32 cellular contexts compared by ENCODE assay signal in the genomic region with DNA sequence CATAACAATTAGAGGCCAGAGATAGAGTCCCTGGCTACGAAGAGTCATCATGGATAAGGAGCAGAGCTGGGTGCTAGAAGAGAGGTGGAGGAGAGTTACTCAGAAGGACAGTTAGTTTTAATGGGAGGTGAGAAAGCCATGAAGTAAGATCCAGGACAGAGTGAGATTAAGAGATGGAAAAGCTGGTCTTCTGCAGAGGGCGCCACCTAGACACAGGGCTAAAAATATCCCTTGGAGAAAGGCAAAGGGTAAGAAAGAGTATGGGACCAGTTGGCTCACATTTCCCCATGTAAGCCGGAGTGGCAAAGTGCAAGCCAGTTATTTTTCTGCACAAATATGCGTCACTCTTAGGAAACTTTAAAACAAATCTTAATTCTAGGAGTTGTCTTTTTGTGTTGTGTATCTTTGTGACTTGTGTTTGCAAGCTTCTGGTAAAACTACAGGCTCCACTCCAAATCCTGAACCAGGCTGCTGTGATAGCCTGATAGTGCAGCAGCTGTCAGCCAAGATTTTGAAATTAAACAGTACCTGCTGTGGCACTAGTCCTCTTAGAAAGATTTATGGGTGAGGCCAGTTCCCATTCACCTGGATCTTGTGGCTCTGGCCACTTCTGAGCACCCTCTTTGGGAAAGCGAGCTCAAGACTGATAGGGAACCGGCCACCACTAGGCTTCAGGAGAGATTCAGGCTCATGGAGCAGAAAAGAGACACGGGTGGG.
DNase-seq lines count a peak whose midpoint lies in the region; ATAC-seq and TF ChIP-seq lines count a peak whose summit lies in the region.
"Had no signal": no experiment of that assay in that cellular context is flagged by ENCODE, and none has a peak within 500 bp of the region (broad histone marks: within the 10 kb centered on the region; RNA-seq: fewer than 3 reads in every experiment).

No MANE protein-coding gene starts in this region.

- no peak overlapping the region for H2AFZ ChIP-seq in PC-3 (ENCODE audit: low read length)
- no peak overlapping the region for H2AFZ ChIP-seq in MM.1S (ENCODE audit: low read length)

- no peaks in the 10 kb centered on the region for H3K79me2 ChIP-seq in PC-3 (ENCODE audit: low read length)
- H3K79me2 ChIP-seq in MM.1S (ENCODE audit: low read length), result no peaks in the 10 kb centered on the region

- TF ChIP-seq POLR2A in heart left ventricle (IDR thresholded peaks at IDR 0.05), result no peak

- ATAC-seq in heart left ventricle (peak; percentile 33 to 52 (median 48)), PC-3 (no peak)
- ATAC-seq: esophagus mucosa; left colon; pancreas; stimulated activated naive B cell treated with anti-CD40 and anti-IgM and Interleukin-4, amounts not matched to agents 10 μg/mL and 1 μg/mL and 100 μg/mL, for 72 hours had no signal

- POLR2A ChIA-PET in PC-3 (lab: Charles Lee; ENCODE audit: unreplicated experiment), result no interaction called here

- H3K4me3 ChIP-seq in heart left ventricle (no peak overlapping the region), PC-3 (ENCODE audit: low read length) (no peak overlapping the region), epithelial cell of proximal tubule (ENCODE audit: low read depth, low read length) (no peak overlapping the region), retinal pigment epithelial cell (ENCODE audit: low read length) (no peak overlapping the region), MM.1S (ENCODE audit: low read length) (no peak overlapping the region)
- H3K4me3 ChIP-seq: BLaER1, pancreas had no signal

- H3K4me2 ChIP-seq in PC-3 (ENCODE audit: low read length) (no peak overlapping the region), MM.1S (ENCODE audit: low read depth, low read length) (no peak overlapping the region)
- H3K4me2 ChIP-seq: BLaER1, SK-N-SH had no signal

- H3K9me3 ChIP-seq in heart left ventricle (no peaks in the 10 kb centered on the region), PC-3 (ENCODE audit: low read length) (no peaks in the 10 kb centered on the region), MM.1S (replicated peaks; ENCODE audit: insufficient read depth, low read length) (no peaks in the 10 kb centered on the region)
- H3K9me3 ChIP-seq: pancreas, SK-N-SH had no signal

- intact Hi-C loops in heart left ventricle (cut with DNase I), result loop anchor here in 3 of 10 donors (5.0 to 10.0 kb wide), 3 partner anchors 60 to 157 kb away; no protein-coding TSS in a partner anchor
- intact Hi-C loops in cardiac septum (cut with DNase I), result no loop called here
- intact Hi-C loops in PC-3 (cut with micrococcal nuclease), result no loop called here

- H3K9ac ChIP-seq in PC-3 (ENCODE audit: low read length) (no peak overlapping the region), MM.1S (ENCODE audit: low read length) (no peak overlapping the region)
- H3K9ac ChIP-seq: BLaER1, SK-N-SH had no signal

- no peaks in the 10 kb centered on the region for H3K9me2 ChIP-seq in PC-3 (replicated peaks; ENCODE audit: low read length)
- H3K9me2 ChIP-seq in MM.1S (replicated peaks; ENCODE audit: insufficient read depth, low read length), result no peaks in the 10 kb centered on the region
- H3K9me2 ChIP-seq: SK-N-SH had no signal

- H3K36me3 ChIP-seq in heart left ventricle (peaks cover 0 to 17% (median 0%) of the 10 kb centered on the region in 9 donors), PC-3 (ENCODE audit: low read depth, low read length) (no peaks in the 10 kb centered on the region), MM.1S (replicated peaks; ENCODE audit: insufficient read depth, low read length) (no peaks in the 10 kb centered on the region)
- H3K36me3 ChIP-seq: pancreas had no signal

- H4K20me1 ChIP-seq in PC-3 (ENCODE audit: low read length) (no peaks in the 10 kb centered on the region), MM.1S (ENCODE audit: insufficient read depth, low read length) (no peaks in the 10 kb centered on the region)
- H4K20me1 ChIP-seq: BLaER1 had no signal

- H3K27ac ChIP-seq in heart left ventricle (peak overlapping the region in 10 of 12 donors; percentile 0 to 76 (median 54)), PC-3 (ENCODE audit: low read length) (no peak overlapping the region), MM.1S (ENCODE audit: low read length) (no peak overlapping the region)
- H3K27ac ChIP-seq: BLaER1, HL-60, pancreas had no signal

- BruUV-seq in PC-3 (replicated peaks; lab: Mats Ljungman, UMichigan), result no TSS peak

- 50 to 66% (median 55%) methylated on average over 7 of the region's 7 CpGs for WGBS in heart left ventricle, 4 donors

- H3F3A ChIP-seq in PC-3 (ENCODE audit: low read length, unreplicated experiment) (no peaks in the 10 kb centered on the region), MM.1S (ENCODE audit: insufficient read depth, low read length) (no peaks in the 10 kb centered on the region)

- DNase-seq in heart left ventricle (peak in 1 of 5 donors; percentile 30), cardiac septum (ENCODE audit: low spot score) (no peak), PC-3 (no peak), epithelial cell of proximal tubule (ENCODE audit: low read depth) (no peak), retinal pigment epithelial cell (ENCODE audit: low read depth) (no peak), MM.1S (no peak), NOMO-1 treated with dmso at 0.1 percent for 144 hours (lab: John Stamatoyannopoulos, UW; ENCODE audit: unreplicated experiment) (no peak), NCI-H748 treated with DMSO at 0.1 percent for 48 hours (lab: John Stamatoyannopoulos, UW) (no peak)
- DNase-seq: activated effector memory CD4-positive, alpha-beta T cell treated with anti-CD3 and anti-CD28 coated beads, Interleukin-2, amount 50 U/mL, for 16 hours; activated naive CD8-positive, alpha-beta T cell treated with anti-CD3 and anti-CD28 coated beads for 36 hours; activated T-cell treated with anti-CD3 and anti-CD28 coated beads, Interleukin-2, amount 50 U/mL, for 24 hours; anterior cingulate cortex; cortex of kidney; DND-41; effector memory CD4-positive, alpha-beta T cell; GF-D8; head of caudate nucleus; Karpas-422; left colon; MV-4-11; NCI-H1436 treated with DMSO at 0.1 percent for 48 hours; NCI-H2081 treated with DMSO at 0.1 percent for 48 hours; NCI-H226; NCI-H526 treated with DMSO at 0.1 percent for 48 hours; SK-N-SH; small intestine; stimulated activated naive B cell treated with anti-CD40 and anti-IgM and Interleukin-4, amounts not matched to agents 10 μg/mL and 1 μg/mL and 100 μg/mL, for 72 hours; substantia nigra had no signal

- peaks cover 0 to 84% (median 28%) of the 10 kb centered on the region in 12 donors for H3K4me1 ChIP-seq in heart left ventricle
- H3K4me1 ChIP-seq in PC-3 (ENCODE audit: insufficient read depth, low read length), result no peaks in the 10 kb centered on the region
- no peaks in the 10 kb centered on the region for H3K4me1 ChIP-seq in MM.1S (ENCODE audit: low read length)
- H3K4me1 ChIP-seq: pancreas had no signal

- H3K27me3 ChIP-seq in heart left ventricle (no peaks in the 10 kb centered on the region), PC-3 (ENCODE audit: low read length) (no peaks in the 10 kb centered on the region), MM.1S (replicated peaks; ENCODE audit: insufficient read depth, low read length) (no peaks in the 10 kb centered on the region)
- H3K27me3 ChIP-seq: BLaER1, pancreas had no signal

- CTCF ChIA-PET in PC-3 (lab: Charles Lee), result no interaction called here

- TF ChIP-seq CTCF in heart left ventricle (IDR thresholded peaks at IDR 0.05), result peak in 4 of 12 donors; percentile 11 to 40 (median 21)
- peak; percentile 26; the same call in 1 of the 2 replicates for TF ChIP-seq CTCF in PC-3 (conservative IDR thresholded peaks at IDR 0.05; ENCODE audit: low read depth, low read length)
- peak; percentile 14 for TF ChIP-seq CTCF in epithelial cell of proximal tubule (conservative IDR thresholded peaks at IDR 0.05; ENCODE audit: low read depth, low read length)
- peak; percentile 10 for TF ChIP-seq CTCF in retinal pigment epithelial cell (conservative IDR thresholded peaks at IDR 0.05; ENCODE audit: low read depth, low read length)
- no peak for TF ChIP-seq CTCF in MM.1S (IDR thresholded peaks at IDR 0.05; ENCODE audit: low read length)

Comparison
In these comparisons a context has a peak if more than half of its experiments do, and no peak if none do; other contexts are left out.
1. H3K27ac ChIP-seq: peak in heart left ventricle (10 of 12); none in PC-3 (single experiment) and MM.1S (single experiment).